8 cellular contexts compared by ENCODE assay signal in genomic region chr4:30879841-30880240, GRCh38.
"Had no signal": no experiment of that assay in that cellular context is flagged by ENCODE, and none has a peak within 500 bp of the region (broad histone marks: within the 10 kb centered on the region; RNA-seq: fewer than 3 reads in every experiment).

No MANE protein-coding gene starts in this region.

- H3K27ac ChIP-seq: HL-60, KMS-11 had no signal

- H3K4me3 ChIP-seq: GM23338, HAP-1, K562 had no signal

- H3K9me3 ChIP-seq: HAP-1 had no signal

- H3K4me2 ChIP-seq: GM23338, KMS-11 had no signal

- ATAC-seq: GM23338, HepG2, K562 had no signal

- H2AFZ ChIP-seq: GM23338 had no signal

- H3K36me3 ChIP-seq: HAP-1 had no signal

- DNase-seq: HFFc6, Karpas-422 had no signal

- H3K9ac ChIP-seq: KMS-11 had no signal
